ENCODE assay signal across 9 cellular contexts in genomic region chr14:41925409-41925808, GRCh38.
A peak's percentile ranks its signal among the peaks of the same experiment; 100 is the strongest.
DNase-seq lines count a peak whose midpoint lies in the region; ATAC-seq and TF ChIP-seq lines count a peak whose summit lies in the region.
"Had no signal": no experiment of that assay in that cellular context is flagged by ENCODE, and none has a peak within 500 bp of the region (broad histone marks: within the 10 kb centered on the region; RNA-seq: fewer than 3 reads in every experiment).

No MANE protein-coding gene starts in this region.

- H3K27me3 Mint-ChIP-seq in endodermal cell (ENCODE audit: insufficient read depth) (no peaks in the 10 kb centered on the region), immature natural killer cell (ENCODE audit: low read depth in 3 of 3) (no peaks in the 10 kb centered on the region)
- no peaks in the 10 kb centered on the region for H3K27me3 Mint-ChIP-seq in naive thymus-derived CD4-positive, alpha-beta T cell
- H3K27me3 Mint-ChIP-seq: CD4-positive, CD25-positive, alpha-beta regulatory T cell had no signal

- H3K4me1 Mint-ChIP-seq in endodermal cell (no peaks in the 10 kb centered on the region), immature natural killer cell (no peaks in the 10 kb centered on the region)
- no peaks in the 10 kb centered on the region for H3K4me1 Mint-ChIP-seq in naive thymus-derived CD4-positive, alpha-beta T cell
- H3K4me1 Mint-ChIP-seq: CD4-positive, CD25-positive, alpha-beta regulatory T cell had no signal

- H3K9me3 ChIP-seq in breast epithelium = no peaks in the 10 kb centered on the region
- no peaks in the 10 kb centered on the region for H3K9me3 ChIP-seq in endodermal cell (ENCODE audit: control insufficient read depth, low read length)
- H3K9me3 ChIP-seq in tibial nerve = no peaks in the 10 kb centered on the region
- H3K9me3 ChIP-seq in naive thymus-derived CD4-positive, alpha-beta T cell (ENCODE audit: control insufficient read depth in 2 of 3, low read length in 3 of 3) = no peaks in the 10 kb centered on the region

- CTCF ChIA-PET in naive thymus-derived CD4-positive, alpha-beta T cell (lab: Charles Lee) = no interaction called here

- POLR2A ChIA-PET in naive thymus-derived CD4-positive, alpha-beta T cell (lab: Charles Lee) = no interaction called here

- TF ChIP-seq CTCF in breast epithelium (IDR thresholded peaks at IDR 0.05) (no peak), endodermal cell (conservative IDR thresholded peaks at IDR 0.05) (peak; percentile 70), tibial nerve (IDR thresholded peaks at IDR 0.05) (peak in 3 of 5 experiments; percentile 13 to 33 (median 22))

- H3K27me3 ChIP-seq in breast epithelium = no peaks in the 10 kb centered on the region
- no peaks in the 10 kb centered on the region for H3K27me3 ChIP-seq in endodermal cell (ENCODE audit: control insufficient read depth, insufficient read depth, low read length, poor library complexity, severe bottlenecking)
- no peaks in the 10 kb centered on the region for H3K27me3 ChIP-seq in tibial nerve
- no peaks in the 10 kb centered on the region for H3K27me3 ChIP-seq in naive thymus-derived CD4-positive, alpha-beta T cell (ENCODE audit: control insufficient read depth in 2 of 2, insufficient read depth in 2 of 2, low read length in 2 of 2)

- no peak overlapping the region for H3K4me3 ChIP-seq in breast epithelium
- no peak overlapping the region for H3K4me3 ChIP-seq in endodermal cell (ENCODE audit: low read length)
- no peak overlapping the region for H3K4me3 ChIP-seq in tibial nerve
- no peak overlapping the region for H3K4me3 ChIP-seq in naive thymus-derived CD4-positive, alpha-beta T cell (ENCODE audit: low read length)

- H3K9me3 Mint-ChIP-seq in endodermal cell (no peaks in the 10 kb centered on the region), immature natural killer cell (peaks cover 0 to 23% (median 13%) of the 10 kb centered on the region in 6 donors)
- H3K9me3 Mint-ChIP-seq in naive thymus-derived CD4-positive, alpha-beta T cell = no peaks in the 10 kb centered on the region

- WGBS in endodermal cell (ENCODE audit: insufficient coverage in 1 of 2, insufficient read length in 1 of 2), 2 experiments = 67% methylated on average over 2 of the region's 2 CpGs; no CpG with 5 or more reads in 1 of the 2 experiments
- WGBS in tibial nerve, 2 donors = 23 to 25% methylated on average over 2 of the region's 2 CpGs

- H3K27ac ChIP-seq in breast epithelium = no peak overlapping the region
- no peak overlapping the region for H3K27ac ChIP-seq in endodermal cell (ENCODE audit: low read depth, low read length)
- no peak overlapping the region for H3K27ac ChIP-seq in tibial nerve
- no peak overlapping the region for H3K27ac ChIP-seq in naive thymus-derived CD4-positive, alpha-beta T cell (ENCODE audit: low read depth, low read length)

- H3K27ac Mint-ChIP-seq in endodermal cell (no peak overlapping the region), immature natural killer cell (no peak overlapping the region)
- H3K27ac Mint-ChIP-seq in naive thymus-derived CD4-positive, alpha-beta T cell = no peak overlapping the region
- H3K27ac Mint-ChIP-seq: CD4-positive, CD25-positive, alpha-beta regulatory T cell had no signal

- no peak for TF ChIP-seq POLR2A in breast epithelium (IDR thresholded peaks at IDR 0.05)
- TF ChIP-seq POLR2A in tibial nerve (IDR thresholded peaks at IDR 0.05) = no peak

- H3K4me3 Mint-ChIP-seq in endodermal cell (no peak overlapping the region), immature natural killer cell (no peak overlapping the region)
- H3K4me3 Mint-ChIP-seq in naive thymus-derived CD4-positive, alpha-beta T cell = no peak overlapping the region
- H3K4me3 Mint-ChIP-seq: CD4-positive, CD25-positive, alpha-beta regulatory T cell had no signal

- intact Hi-C loops in breast epithelium (cut with DNase I; ENCODE audit: low total_unique reads) = no loop called here
- intact Hi-C loops in naive thymus-derived CD4-positive, alpha-beta T cell (cut with micrococcal nuclease) = no loop called here

- H3K4me1 ChIP-seq in breast epithelium = no peaks in the 10 kb centered on the region
- no peaks in the 10 kb centered on the region for H3K4me1 ChIP-seq in endodermal cell (ENCODE audit: control insufficient read depth, insufficient read depth, low read length)
- H3K4me1 ChIP-seq in tibial nerve = no peaks in the 10 kb centered on the region
- H3K4me1 ChIP-seq in naive thymus-derived CD4-positive, alpha-beta T cell (ENCODE audit: control insufficient read depth in 2 of 2, insufficient read depth in 2 of 2, low read length in 2 of 2) = no peaks in the 10 kb centered on the region

- H3K36me3 Mint-ChIP-seq in endodermal cell (ENCODE audit: low read depth) (no peaks in the 10 kb centered on the region), immature natural killer cell (peaks cover 0 to 3% (median 0%) of the 10 kb centered on the region in 3 donors)
- H3K36me3 Mint-ChIP-seq in naive thymus-derived CD4-positive, alpha-beta T cell = no peaks in the 10 kb centered on the region
- H3K36me3 Mint-ChIP-seq: CD4-positive, CD25-positive, alpha-beta regulatory T cell had no signal

- H3K9ac ChIP-seq in endodermal cell (ENCODE audit: extremely low read depth, low read length, poor library complexity, severe bottlenecking) = no peak overlapping the region

- ATAC-seq in naive thymus-derived CD4-positive, alpha-beta T cell = no peak

- H3K36me3 ChIP-seq in breast epithelium (no peaks in the 10 kb centered on the region), endodermal cell (ENCODE audit: control insufficient read depth, insufficient read depth, low read length) (no peaks in the 10 kb centered on the region), tibial nerve (no peaks in the 10 kb centered on the region)
- H3K36me3 ChIP-seq in naive thymus-derived CD4-positive, alpha-beta T cell (ENCODE audit: control insufficient read depth in 2 of 3, insufficient read depth in 3 of 3, low read length in 3 of 3) = no peaks in the 10 kb centered on the region

- in situ Hi-C loops in T47D (cut with HindIII; ENCODE audit: low pct_unique_long_range_greater_than_20kb, low sequenced_read_pairs) = no loop called here

- DNase-seq in T47D (ENCODE audit: low read depth in 1 of 2, low spot score in 1 of 2) (peak; percentile 10 to 70), breast epithelium (ENCODE audit: low spot score in 2 of 2) (no peak), NCI-H69 (lab: John Stamatoyannopoulos, UW) (peak; percentile 69), endodermal cell (peak; percentile 44), tibial nerve (ENCODE audit: low spot score in 2 of 2) (no peak), immature natural killer cell (no peak)
- DNase-seq in activated naive CD4-positive, alpha-beta T cell treated with Interleukin-2 at 50 U/mL for 16 hours = no peak
- no peak for DNase-seq in naive thymus-derived CD4-positive, alpha-beta T cell
- DNase-seq: CD4-positive, CD25-positive, alpha-beta regulatory T cell had no signal

- TF ChIP-seq EP300 in tibial nerve (IDR thresholded peaks at IDR 0.05) = no peak

Comparison
In these comparisons a context has a peak if more than half of its experiments do, and no peak if none do; other contexts are left out.
1. DNase-seq: peak in T47D (2 of 2), NCI-H69 (single experiment) and endodermal cell (single experiment); none in breast epithelium (0 of 2), tibial nerve (0 of 2), activated naive CD4-positive, alpha-beta T cell treated with Interleukin-2 at 50 U/mL for 16 hours (single experiment), naive thymus-derived CD4-positive, alpha-beta T cell (0 of 9) and immature natural killer cell (0 of 3).
2. CTCF ChIP-seq: peak in endodermal cell (single experiment) and tibial nerve (3 of 5); none in breast epithelium (0 of 3).